ENCODE assay signal across 14 cellular contexts in the genomic region with DNA sequence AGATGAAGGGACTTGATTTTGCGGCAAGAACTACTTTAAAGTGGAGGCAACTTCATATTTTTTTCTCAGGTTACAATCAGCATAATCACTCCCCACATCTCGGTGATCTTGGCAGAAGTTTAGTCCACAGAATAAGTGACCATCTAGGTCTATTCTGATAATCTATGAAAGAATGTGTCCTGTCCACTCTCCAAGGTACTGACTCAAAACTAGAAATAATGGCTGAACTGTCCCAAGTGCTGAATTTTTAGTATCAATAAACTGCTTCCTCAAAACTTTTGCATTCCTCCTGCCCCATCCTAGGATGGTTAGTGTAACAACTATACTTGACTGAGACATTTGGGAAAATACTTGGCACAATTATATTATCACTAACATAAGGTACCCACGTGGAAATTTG. TPM values are rescaled to one million over a fixed set of nuclear protein-coding genes. Genes with fewer than 3 reads are reported as not detected.
DNase-seq lines count a peak whose midpoint lies in the region; TF ChIP-seq lines count a peak whose summit lies in the region.
"Had no signal": no experiment of that assay in that cellular context is flagged by ENCODE, and none has a peak within 500 bp of the region (broad histone marks: within the 10 kb centered on the region; RNA-seq: fewer than 3 reads in every experiment).

No MANE protein-coding gene starts in this region.

- H3K9me3 Mint-ChIP-seq in activated T-cell treated with anti-CD3 and anti-CD28 coated beads, Interleukin-2, amount 50 U/mL, for 24 hours = peaks cover 11% of the 10 kb centered on the region

- no peaks in the 10 kb centered on the region for H3K27me3 Mint-ChIP-seq in activated T-cell treated with anti-CD3 and anti-CD28 coated beads, Interleukin-2, amount 50 U/mL, for 24 hours
- H3K27me3 Mint-ChIP-seq: IgD-negative memory B cell had no signal

- H3K4me3 Mint-ChIP-seq in activated T-cell treated with anti-CD3 and anti-CD28 coated beads, Interleukin-2, amount 50 U/mL, for 24 hours = no peak overlapping the region
- H3K4me3 Mint-ChIP-seq: IgD-negative memory B cell, immature natural killer cell had no signal

- H3K79me1 ChIP-seq in mesenchymal stem cell (replicated peaks; ENCODE audit: low read length, poor library complexity, severe bottlenecking) = no peaks in the 10 kb centered on the region

- H3K27ac ChIP-seq in mesenchymal stem cell (ENCODE audit: low read length, poor library complexity, severe bottlenecking) = no peak overlapping the region
- H3K27ac ChIP-seq: body of pancreas, skin epidermis, thoracic aorta, WERI-Rb-1 had no signal

- no peak overlapping the region for H3K23ac ChIP-seq in mesenchymal stem cell (ENCODE audit: low read length in 2 of 2)

- H3K9me3 ChIP-seq in mesenchymal stem cell (ENCODE audit: control insufficient read depth, low read length) (no peaks in the 10 kb centered on the region), BE2C (no peaks in the 10 kb centered on the region)
- H3K9me3 ChIP-seq: body of pancreas, thoracic aorta had no signal

- no peak overlapping the region for H4K91ac ChIP-seq in mesenchymal stem cell (ENCODE audit: low read length)

- TF ChIP-seq CTCF in astrocyte of the spinal cord (IDR thresholded peaks at IDR 0.05; ENCODE audit: low read depth, low read length) (no peak), BE2C (IDR thresholded peaks at IDR 0.05; ENCODE audit: low read depth, low read length) (no peak)

- H3K27me3 ChIP-seq in mesenchymal stem cell (ENCODE audit: control insufficient read depth in 1 of 2, insufficient read depth in 1 of 2, low read length in 2 of 2) = no peaks in the 10 kb centered on the region
- no peaks in the 10 kb centered on the region for H3K27me3 ChIP-seq in BE2C
- H3K27me3 ChIP-seq: body of pancreas had no signal

- no peak overlapping the region for H4K8ac ChIP-seq in mesenchymal stem cell (ENCODE audit: low read length)

- no peaks in the 10 kb centered on the region for H3K4me1 Mint-ChIP-seq in activated T-cell treated with anti-CD3 and anti-CD28 coated beads, Interleukin-2, amount 50 U/mL, for 24 hours (ENCODE audit: low read depth)
- H3K4me1 Mint-ChIP-seq: IgD-negative memory B cell, immature natural killer cell had no signal

- no peak overlapping the region for H2AK5ac ChIP-seq in mesenchymal stem cell (ENCODE audit: low read length, severe bottlenecking)

- H3K14ac ChIP-seq in mesenchymal stem cell (ENCODE audit: low read length in 2 of 2) = no peak overlapping the region

- H3K4ac ChIP-seq in mesenchymal stem cell (ENCODE audit: low read depth in 1 of 2, low read length in 2 of 2) = no peak overlapping the region

- H3K4me2 ChIP-seq in mesenchymal stem cell (ENCODE audit: low read length, poor library complexity, severe bottlenecking) = no peak overlapping the region

- H3K36me3 Mint-ChIP-seq in activated T-cell treated with anti-CD3 and anti-CD28 coated beads, Interleukin-2, amount 50 U/mL, for 24 hours (ENCODE audit: low read depth) = no peaks in the 10 kb centered on the region
- H3K36me3 Mint-ChIP-seq: IgD-negative memory B cell, immature natural killer cell had no signal

- in situ Hi-C loops in astrocyte of the spinal cord (cut with HindIII; ENCODE audit: low sequenced_read_pairs) = no loop called here

- WGBS in mesenchymal stem cell = 90% methylated on average over 2 of the region's 3 CpGs

- no peaks in the 10 kb centered on the region for H3K4me1 ChIP-seq in mesenchymal stem cell (ENCODE audit: control insufficient read depth, insufficient read depth, low read depth, low read length)
- H3K4me1 ChIP-seq in BE2C = no peaks in the 10 kb centered on the region
- H3K4me1 ChIP-seq: body of pancreas had no signal

- peak; percentile 33 for DNase-seq in H4 (ENCODE audit: low spot score)
- DNase-seq in MV-4-11 (lab: John Stamatoyannopoulos, UW) = peak; percentile 7
- peak; percentile 54 for DNase-seq in astrocyte of the spinal cord (ENCODE audit: low read depth, low spot score)
- peak; percentile 70 for DNase-seq in mesenchymal stem cell
- no peak for DNase-seq in hypothalamus (lab: John Stamatoyannopoulos, UW)
- DNase-seq in activated T-cell treated with anti-CD3 and anti-CD28 coated beads, Interleukin-2, amount 50 U/mL, for 24 hours = no peak
- DNase-seq in SHP77 treated with DMSO at 0.1 percent for 48 hours (lab: John Stamatoyannopoulos, UW) = no peak
- no peak for DNase-seq in BE2C
- DNase-seq: body of pancreas, immature natural killer cell, WERI-Rb-1 had no signal

- H2AFZ ChIP-seq in mesenchymal stem cell (ENCODE audit: low read depth, low read length) = no peak overlapping the region

- no peak overlapping the region for H2BK15ac ChIP-seq in mesenchymal stem cell (ENCODE audit: low read depth, poor library complexity, severe bottlenecking)

- no peak overlapping the region for H3K18ac ChIP-seq in mesenchymal stem cell (ENCODE audit: low read depth in 1 of 2, low read length in 2 of 2)

- H3K4me3 ChIP-seq in astrocyte of the spinal cord (ENCODE audit: low read depth, low read length) (no peak overlapping the region), mesenchymal stem cell (ENCODE audit: insufficient read depth in 1 of 2, low read depth in 1 of 2, low read length in 2 of 2) (no peak overlapping the region), BE2C (ENCODE audit: low read depth, low read length) (no peak overlapping the region)
- H3K4me3 ChIP-seq: body of pancreas, skin epidermis, thoracic aorta had no signal

- no peak overlapping the region for H3K9ac ChIP-seq in mesenchymal stem cell (ENCODE audit: low read length)

- H2BK5ac ChIP-seq in mesenchymal stem cell (ENCODE audit: low read depth, low read length, poor library complexity, severe bottlenecking) = no peak overlapping the region

- no peaks in the 10 kb centered on the region for H3K36me3 ChIP-seq in mesenchymal stem cell (ENCODE audit: control insufficient read depth in 1 of 2, insufficient read depth in 2 of 2, low read depth in 1 of 2, low read length in 2 of 2)
- H3K36me3 ChIP-seq in BE2C = no peaks in the 10 kb centered on the region
- H3K36me3 ChIP-seq: thoracic aorta, WERI-Rb-1 had no signal

- H2BK12ac ChIP-seq in mesenchymal stem cell (ENCODE audit: low read length in 2 of 2) = no peak overlapping the region

- H2BK120ac ChIP-seq in mesenchymal stem cell (ENCODE audit: low read depth, low read length) = no peak overlapping the region

- no peak overlapping the region for H3K27ac Mint-ChIP-seq in activated T-cell treated with anti-CD3 and anti-CD28 coated beads, Interleukin-2, amount 50 U/mL, for 24 hours
- H3K27ac Mint-ChIP-seq: IgD-negative memory B cell, immature natural killer cell had no signal

RNA-seq across cellular contexts. Expression of a gene that starts 10.9 kb away (rescaled TPM):
- 0.04 and 0.58 TPM in 2 replicates for total RNA-seq in H4 (2014; rRNA removed; shearing (Covaris generic))
- 36.0 TPM for polyA plus RNA-seq in mesenchymal stem cell (2013, experiment 1 of 2)
- polyA plus RNA-seq in mesenchymal stem cell (2013, experiment 2 of 2) = 35.0 TPM
- 0.26 TPM for polyA plus RNA-seq in BE2C (2012; ENCODE audit: insufficient read depth, insufficient read length, low read depth)
- total RNA-seq: body of pancreas, thoracic aorta had no signal
- polyA plus RNA-seq: IgD-negative memory B cell, immature natural killer cell had no signal

Comparison
In these comparisons a context has a peak if more than half of its experiments do, and no peak if none do; other contexts are left out.
1. DNase-seq: peak in H4 (single experiment), MV-4-11 (single experiment), astrocyte of the spinal cord (single experiment) and mesenchymal stem cell (single experiment); none in hypothalamus (0 of 51), activated T-cell treated with anti-CD3 and anti-CD28 coated beads, Interleukin-2, amount 50 U/mL, for 24 hours (single experiment), SHP77 treated with DMSO at 0.1 percent for 48 hours (single experiment) and BE2C (single experiment).